Comparison of ENCODE assay signal across 1 cellular context in the genomic region with DNA sequence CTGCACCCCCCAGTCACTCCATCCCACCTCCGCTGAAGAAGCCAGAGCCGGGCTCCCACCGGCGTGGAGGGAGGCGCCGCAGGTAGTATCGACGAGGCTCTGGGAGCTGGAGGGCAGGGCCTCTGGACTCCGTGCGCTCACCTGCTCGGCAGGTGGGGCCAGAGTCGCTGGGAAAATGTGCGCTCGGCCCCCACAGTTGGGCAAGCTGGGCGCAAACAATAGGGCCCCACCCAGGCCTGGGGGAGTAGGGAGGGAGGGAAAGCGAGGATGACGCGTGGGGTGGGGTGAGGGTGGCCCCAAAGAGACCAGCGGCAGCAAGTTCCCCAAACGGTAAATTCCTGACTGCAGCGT.
TF ChIP-seq lines count a peak whose summit lies in the region.

No MANE protein-coding gene starts in this region.

TF ChIP-seq in H1, 55 proteins besides CTCF, POLR2A, EP300 and RAD21:
- TF ChIP-seq, protein P1, sequence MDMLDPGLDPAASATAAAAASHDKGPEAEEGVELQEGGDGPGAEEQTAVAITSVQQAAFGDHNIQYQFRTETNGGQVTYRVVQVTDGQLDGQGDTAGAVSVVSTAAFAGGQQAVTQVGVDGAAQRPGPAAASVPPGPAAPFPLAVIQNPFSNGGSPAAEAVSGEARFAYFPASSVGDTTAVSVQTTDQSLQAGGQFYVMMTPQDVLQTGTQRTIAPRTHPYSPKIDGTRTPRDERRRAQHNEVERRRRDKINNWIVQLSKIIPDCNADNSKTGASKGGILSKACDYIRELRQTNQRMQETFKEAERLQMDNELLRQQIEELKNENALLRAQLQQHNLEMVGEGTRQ (IDR thresholded peaks at IDR 0.05; ENCODE audit: low read length) = 0 out of 2 replicates have a peak, but pooled peaks have one; percentile 4
- TF ChIP-seq ZNF274 (IDR thresholded peaks at IDR 0.05; ENCODE audit: borderline replicate concordance, extremely low read depth, low read length) = no peak
- TF ChIP-seq, protein P2, sequence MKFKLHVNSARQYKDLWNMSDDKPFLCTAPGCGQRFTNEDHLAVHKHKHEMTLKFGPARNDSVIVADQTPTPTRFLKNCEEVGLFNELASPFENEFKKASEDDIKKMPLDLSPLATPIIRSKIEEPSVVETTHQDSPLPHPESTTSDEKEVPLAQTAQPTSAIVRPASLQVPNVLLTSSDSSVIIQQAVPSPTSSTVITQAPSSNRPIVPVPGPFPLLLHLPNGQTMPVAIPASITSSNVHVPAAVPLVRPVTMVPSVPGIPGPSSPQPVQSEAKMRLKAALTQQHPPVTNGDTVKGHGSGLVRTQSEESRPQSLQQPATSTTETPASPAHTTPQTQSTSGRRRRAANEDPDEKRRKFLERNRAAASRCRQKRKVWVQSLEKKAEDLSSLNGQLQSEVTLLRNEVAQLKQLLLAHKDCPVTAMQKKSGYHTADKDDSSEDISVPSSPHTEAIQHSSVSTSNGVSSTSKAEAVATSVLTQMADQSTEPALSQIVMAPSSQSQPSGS (IDR thresholded peaks at IDR 0.05; ENCODE audit: low read length) = no peak
- no peak for TF ChIP-seq YY1 (IDR thresholded peaks at IDR 0.05; ENCODE audit: low read depth, low read length)
- peak; percentile 68 for TF ChIP-seq ASH2L (IDR thresholded peaks at IDR 0.05; ENCODE audit: low read length)
- no peak for TF ChIP-seq TAF7 (optimal IDR thresholded peaks at IDR 0.05; ENCODE audit: borderline replicate concordance, low read depth, low read length)
- TF ChIP-seq HDAC2 (IDR thresholded peaks at IDR 0.05; ENCODE audit: borderline replicate concordance in 1 of 2, low read depth in 2 of 2, low read length in 2 of 2) = no peak
- TF ChIP-seq SP2 (IDR thresholded peaks at IDR 0.05; ENCODE audit: low read length) = no peak
- no peak for TF ChIP-seq SAP30 (IDR thresholded peaks at IDR 0.05; ENCODE audit: insufficient read depth, insufficient replicate concordance, low read length)
- no peak for TF ChIP-seq POU5F1 (IDR thresholded peaks at IDR 0.05; ENCODE audit: low read depth, low read length)
- no peak for TF ChIP-seq FOSL1 (IDR thresholded peaks at IDR 0.05; ENCODE audit: insufficient read depth, low read depth, low read length)
- no peak; the same call in 1 of the 2 replicates for TF ChIP-seq PHF8 (conservative IDR thresholded peaks at IDR 0.05; ENCODE audit: low read depth, low read length)
- TF ChIP-seq TBP (IDR thresholded peaks at IDR 0.05; ENCODE audit: low read depth, low read length) = no peak
- TF ChIP-seq KDM5A (IDR thresholded peaks at IDR 0.05; ENCODE audit: low read length) = no peak
- TF ChIP-seq, protein P3, sequence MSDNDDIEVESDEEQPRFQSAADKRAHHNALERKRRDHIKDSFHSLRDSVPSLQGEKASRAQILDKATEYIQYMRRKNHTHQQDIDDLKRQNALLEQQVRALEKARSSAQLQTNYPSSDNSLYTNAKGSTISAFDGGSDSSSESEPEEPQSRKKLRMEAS (IDR thresholded peaks at IDR 0.05) = peak; percentile 63
- TF ChIP-seq SP4 (IDR thresholded peaks at IDR 0.05; ENCODE audit: low read length) = no peak
- TF ChIP-seq SUZ12 (IDR thresholded peaks at IDR 0.05; ENCODE audit: low read length) = no peak
- TF ChIP-seq CHD2 (IDR thresholded peaks at IDR 0.05; ENCODE audit: low read length) = no peak
